Comparison of ENCODE assay signal across 9 cellular contexts in genomic region chr1:155966135-155966534, GRCh38. TPM values are rescaled to one million over a fixed set of nuclear protein-coding genes. Genes with fewer than 3 reads are reported as not detected.
DNase-seq lines count a peak whose midpoint lies in the region; ATAC-seq, FAIRE-seq and TF ChIP-seq lines count a peak whose summit lies in the region.
"Had no signal": no experiment of that assay in that cellular context is flagged by ENCODE, and none has a peak within 500 bp of the region (broad histone marks: within the 10 kb centered on the region; RNA-seq: fewer than 3 reads in every experiment).

No MANE protein-coding gene starts in this region.

- FAIRE-seq in K562 (lab: Jason Lieb, UNC), result peak; percentile 68

- TF ChIP-seq CTCF in HL-60 (IDR thresholded peaks at IDR 0.05; ENCODE audit: insufficient read depth, low read length) (no peak), K562 (IDR thresholded peaks at IDR 0.05 in 2 of 3, conservative IDR thresholded peaks at IDR 0.05 in 1 of 3; ENCODE audit: insufficient read depth in 2 of 3, low read depth in 1 of 3, low read length in 3 of 3) (peak; percentile 54 to 65 (median 56); a peak in 5 of 6 replicates), osteocyte (IDR thresholded peaks at IDR 0.05) (no peak), foreskin fibroblast (IDR thresholded peaks at IDR 0.05; ENCODE audit: low read depth, low read length) (no peak)

- TF ChIP-seq RAD21 in K562 (CRISPR knock-in tag; conservative IDR thresholded peaks at IDR 0.05 in 1 of 2, IDR thresholded peaks at IDR 0.05 in 1 of 2), result peak; percentile 22 to 56; a peak in 3 of 4 replicates

- H3K4me1 Mint-ChIP-seq in osteocyte (ENCODE audit: unreplicated experiment), result peaks cover 55% of the 10 kb centered on the region

- H2AFZ ChIP-seq in K562 (ENCODE audit: low read depth, low read length), result no peak overlapping the region

- peaks cover 84% of the 10 kb centered on the region; the same call in 2 of the 3 replicates for H3K36me3 ChIP-seq in K562 (ENCODE audit: control insufficient read depth, insufficient read depth, low read length)

- no peaks in the 10 kb centered on the region for H3K27me3 ChIP-seq in HL-60 (ENCODE audit: insufficient read depth, poor library complexity, severe bottlenecking)
- H3K27me3 ChIP-seq in K562 (ENCODE audit: control insufficient read depth in 2 of 2, insufficient read depth in 2 of 2, low read length in 2 of 2), result no peaks in the 10 kb centered on the region

- no peaks in the 10 kb centered on the region for H3K27me3 Mint-ChIP-seq in osteocyte (ENCODE audit: unreplicated experiment)

- H3K4me3 ChIP-seq in HL-60 (replicated peaks; ENCODE audit: insufficient read depth, low read length) (no peak overlapping the region), K562 (no peak overlapping the region), foreskin fibroblast (ENCODE audit: low read depth in 1 of 2, low read length in 2 of 2) (no peak overlapping the region)

- H3K4me2 ChIP-seq in K562 (ENCODE audit: insufficient read depth, low read length), result no peak overlapping the region

- H3K9me1 ChIP-seq in K562 (ENCODE audit: control insufficient read depth, insufficient read depth, low read length), result peaks cover 5% of the 10 kb centered on the region

- H3K9me3 ChIP-seq in K562 (replicated peaks; ENCODE audit: control insufficient read depth, insufficient read depth, low read depth, low read length), result no peaks in the 10 kb centered on the region

- CTCF ChIA-PET in K562 (lab: Yijun Ruan, JAX; ENCODE audit: low intra/inter-chr PET ratio), result interaction anchor here (1.2 kb wide), 1 partner anchor 87 kb away, joined by 4 read pairs; the partner anchor contains the start of gene UBQLN4

- H3K27ac ChIP-seq in HL-60 (replicated peaks) (peak overlapping the region; percentile 76), K562 (ENCODE audit: extremely low read depth, low read depth, low read length) (no peak overlapping the region)

- DNase-seq in HL-60 (ENCODE audit: low read depth in 1 of 2, low spot score in 1 of 2) (no peak), K562 (ENCODE audit: extremely low read depth in 1 of 4, low spot score in 3 of 4) (peak in 1 of 4 experiments; percentile 36), osteocyte (ENCODE audit: extremely low spot score, unreplicated experiment) (no peak), AML-193 (lab: John Stamatoyannopoulos, UW) (no peak), foreskin fibroblast (no peak)
- DNase-seq: PC-3 had no signal

- intact Hi-C loops in K562 (cut with micrococcal nuclease), result no loop called here

- ATAC-seq in K562 (0 out of 3 replicates have a peak, but pooled peaks have one; percentile 6), GM18498 (IDR thresholded peaks at IDR 0.05; ENCODE audit: unreplicated experiment) (no peak)
- ATAC-seq: PC-3 had no signal

- no peak for TF ChIP-seq EP300 in K562 (IDR thresholded peaks at IDR 0.05; ENCODE audit: low read length)

- peaks cover 61% of the 10 kb centered on the region for H3K36me3 Mint-ChIP-seq in osteocyte (ENCODE audit: unreplicated experiment)

- H4K20me1 ChIP-seq in K562 (replicated peaks; ENCODE audit: control insufficient read depth, insufficient read depth, low read length), result peaks cover 11% of the 10 kb centered on the region; the same call in 1 of the 2 replicates

- H3K9me3 Mint-ChIP-seq in osteocyte (ENCODE audit: unreplicated experiment), result no peaks in the 10 kb centered on the region
- H3K9me3 Mint-ChIP-seq: neural crest cell had no signal

- POLR2A ChIA-PET in K562 (lab: Yijun Ruan, JAX), result interaction anchor here (0.9 to 6.0 kb wide), 2 partner anchors 11 to 76 kb away, joined by 3 to 41 read pairs; partner anchors contain the start of gene ARHGEF2

- H3K4me1 ChIP-seq in K562 (replicated peaks in 1 of 2; ENCODE audit: control insufficient read depth in 2 of 2, insufficient read depth in 2 of 2, low read length in 2 of 2), result peaks cover 19 to 48% of the 10 kb centered on the region in 2 experiments

- no peak for TF ChIP-seq POLR2A in K562 (conservative IDR thresholded peaks at IDR 0.05)

- 89% methylated on average over 9 of the region's 9 CpGs for WGBS in K562 (ENCODE audit: insufficient coverage, low coverage, missing lambda C conversion rate)

- in situ Hi-C loops in K562 (cut with MboI), result no loop called here

- H3K9ac ChIP-seq in K562 (ENCODE audit: insufficient read depth in 1 of 2, low read depth in 2 of 2, low read length in 2 of 2), result no peak overlapping the region

- no TSS peak for BruUV-seq in K562 (replicated peaks; lab: Mats Ljungman, UMichigan)

- H3K4me3 Mint-ChIP-seq in osteocyte (ENCODE audit: unreplicated experiment), result no peak overlapping the region
- H3K4me3 Mint-ChIP-seq: neural crest cell had no signal

- H3K27ac Mint-ChIP-seq in osteocyte (ENCODE audit: unreplicated experiment), result peak overlapping the region; percentile 62

- H3K79me2 ChIP-seq in K562 (ENCODE audit: control insufficient read depth, insufficient read depth, low read length), result peaks cover 50% of the 10 kb centered on the region

RNA-seq across cellular contexts. Expression of gene ARHGEF2, which starts 12.2 kb away (rescaled TPM):
- total RNA-seq in K562 (2011; cell fraction: chromatin; rRNA removed; ENCODE audit: low replicate concordance), result 175 and 365 TPM in 2 replicates
- total RNA-seq in K562 (2011; cell fraction: nucleolus; rRNA removed), result 135 and 163 TPM in 2 replicates
- total RNA-seq in K562 (2011; cell fraction: nucleoplasm; rRNA removed), result 142 and 179 TPM in 2 replicates
- total RNA-seq in K562 (2014; rRNA removed) (113 and 119 TPM in 2 replicates), K562 (2014; rRNA removed; fragmentation: Illumina TruSeq; extraction: Trizol) (59.1 and 66.7 TPM in 2 replicates), K562 (2015; rRNA removed; fragmentation: Illumina TruSeq; extraction: Trizol) (62.2 and 63.9 TPM in 2 replicates), K562 (2021) (147 and 162 TPM in 2 replicates), osteocyte (199 and 201 TPM in 2 replicates)
- polyA plus RNA-seq in K562 (2011; rRNA removed) (52.8 and 100 TPM in 2 replicates), K562 (2014; fragmentation: Illumina TruSeq; extraction: Trizol) (121 and 136 TPM in 2 replicates), K562 (2014; fragmentation: Nextera tagmentation; extraction: Ambion mirVana) (1 to 10 TPM; 7.1 to 8.9 TPM), K562 (2014; rRNA removed) (79.1 and 95.7 TPM in 2 replicates)
- 40.6 and 45.1 TPM in 2 replicates for polyA plus RNA-seq in K562 (2011; cell fraction: cytosol; rRNA removed)
- polyA plus RNA-seq in K562 (2011; cell fraction: nucleus; rRNA removed), result 202 and 207 TPM in 2 replicates
- polyA plus RNA-seq in K562 (2012), result 106 and 239 TPM in 2 replicates
- polyA minus RNA-seq in K562 (2011; rRNA and poly(A)+ RNA removed), result 70.3 and 101 TPM in 2 replicates
- 51.2 and 55.2 TPM in 2 replicates for polyA minus RNA-seq in K562 (2011; cell fraction: cytosol; rRNA and poly(A)+ RNA removed)
- 72.3 and 98.7 TPM in 2 replicates for polyA minus RNA-seq in K562 (2011; cell fraction: nucleus; rRNA and poly(A)+ RNA removed)

RNA-seq across cellular contexts. Expression of gene RXFP4, which starts 24.7 kb away (rescaled TPM):
- total RNA-seq in K562 (2011; cell fraction: chromatin; rRNA removed; ENCODE audit: low replicate concordance), result 0.42 TPM in 1 of 2 replicates, not detected in the other
- not detected in 2 replicates for total RNA-seq in K562 (2011; cell fraction: nucleolus; rRNA removed)
- 0.29 TPM in 1 of 2 replicates, not detected in the other for total RNA-seq in K562 (2011; cell fraction: nucleoplasm; rRNA removed)
- 0.64 TPM in 1 of 2 replicates, not detected in the other for total RNA-seq in K562 (2014; rRNA removed)
- total RNA-seq in K562 (2014; rRNA removed; fragmentation: Illumina TruSeq; extraction: Trizol), result not detected in 2 replicates
- total RNA-seq in K562 (2015; rRNA removed; fragmentation: Illumina TruSeq; extraction: Trizol), result not detected in 2 replicates
- not detected in 2 replicates for total RNA-seq in K562 (2021)
- not detected in 2 replicates for polyA plus RNA-seq in K562 (2011; rRNA removed)
- not detected in 2 replicates for polyA plus RNA-seq in K562 (2011; cell fraction: cytosol; rRNA removed)
- not detected in 2 replicates for polyA plus RNA-seq in K562 (2011; cell fraction: nucleus; rRNA removed)
- polyA plus RNA-seq in K562 (2012), result not detected in 2 replicates
- not detected in 2 replicates for polyA plus RNA-seq in K562 (2014; fragmentation: Illumina TruSeq; extraction: Trizol)
- polyA plus RNA-seq in K562 (2014; fragmentation: Nextera tagmentation; extraction: Ambion mirVana), result not detected
- polyA plus RNA-seq in K562 (2014; rRNA removed), result not detected in 2 replicates
- polyA minus RNA-seq in K562 (2011; rRNA and poly(A)+ RNA removed), result not detected in 2 replicates
- not detected in 2 replicates for polyA minus RNA-seq in K562 (2011; cell fraction: cytosol; rRNA and poly(A)+ RNA removed)
- not detected in 2 replicates for polyA minus RNA-seq in K562 (2011; cell fraction: nucleus; rRNA and poly(A)+ RNA removed)
- total RNA-seq in osteocyte, result not detected in 2 replicates
- total RNA-seq: neural crest cell, PC-3, urinary bladder had no signal

RNA-seq across cellular contexts. Expression of gene KHDC4, which starts 31.9 kb away (rescaled TPM):
- 514 and 559 TPM in 2 replicates for total RNA-seq in K562 (2011; cell fraction: chromatin; rRNA removed; ENCODE audit: low replicate concordance)
- 287 and 289 TPM in 2 replicates for total RNA-seq in K562 (2011; cell fraction: nucleolus; rRNA removed)
- 287 and 343 TPM in 2 replicates for total RNA-seq in K562 (2011; cell fraction: nucleoplasm; rRNA removed)
- total RNA-seq in K562 (2014; rRNA removed), result 65.6 and 72.9 TPM in 2 replicates
- 65.2 and 75.1 TPM in 2 replicates for total RNA-seq in K562 (2014; rRNA removed; fragmentation: Illumina TruSeq; extraction: Trizol)
- total RNA-seq in K562 (2015; rRNA removed; fragmentation: Illumina TruSeq; extraction: Trizol), result 75.3 and 77.3 TPM in 2 replicates
- 62.9 and 64.9 TPM in 2 replicates for total RNA-seq in K562 (2021)
- 185 and 202 TPM in 2 replicates for polyA plus RNA-seq in K562 (2011; rRNA removed)
- polyA plus RNA-seq in K562 (2011; cell fraction: cytosol; rRNA removed), result 110 and 164 TPM in 2 replicates
- polyA plus RNA-seq in K562 (2011; cell fraction: nucleus; rRNA removed), result 419 and 448 TPM in 2 replicates
- polyA plus RNA-seq in K562 (2012), result 38.0 and 62.2 TPM in 2 replicates
- 61.5 and 78.8 TPM in 2 replicates for polyA plus RNA-seq in K562 (2014; fragmentation: Illumina TruSeq; extraction: Trizol)
- polyA plus RNA-seq in K562 (2014; fragmentation: Nextera tagmentation; extraction: Ambion mirVana), result 10 to 100 TPM; 12.1 to 14.4 TPM
- 127 and 132 TPM in 2 replicates for polyA plus RNA-seq in K562 (2014; rRNA removed)
- polyA minus RNA-seq in K562 (2011; rRNA and poly(A)+ RNA removed), result 193 and 248 TPM in 2 replicates
- 69.5 and 86.4 TPM in 2 replicates for polyA minus RNA-seq in K562 (2011; cell fraction: cytosol; rRNA and poly(A)+ RNA removed)
- 101 and 173 TPM in 2 replicates for polyA minus RNA-seq in K562 (2011; cell fraction: nucleus; rRNA and poly(A)+ RNA removed)
- 48.8 and 53.7 TPM in 2 replicates for total RNA-seq in osteocyte

RNA-seq across cellular contexts. Expression of gene SSR2, which starts 54.6 kb away (rescaled TPM):
- total RNA-seq in K562 (2011; cell fraction: chromatin; rRNA removed; ENCODE audit: low replicate concordance), result 135 and 263 TPM in 2 replicates
- total RNA-seq in K562 (2011; cell fraction: nucleolus; rRNA removed), result 381 and 406 TPM in 2 replicates
- 336 and 340 TPM in 2 replicates for total RNA-seq in K562 (2011; cell fraction: nucleoplasm; rRNA removed)
- total RNA-seq in K562 (2014; rRNA removed), result 161 and 196 TPM in 2 replicates
- total RNA-seq in K562 (2014; rRNA removed; fragmentation: Illumina TruSeq; extraction: Trizol), result 211 and 214 TPM in 2 replicates
- 228 TPM in 2 replicates for total RNA-seq in K562 (2015; rRNA removed; fragmentation: Illumina TruSeq; extraction: Trizol)
- 167 and 183 TPM in 2 replicates for total RNA-seq in K562 (2021)
- 411 and 494 TPM in 2 replicates for polyA plus RNA-seq in K562 (2011; rRNA removed)
- polyA plus RNA-seq in K562 (2011; cell fraction: cytosol; rRNA removed), result 526 and 973 TPM in 2 replicates
- 138 and 218 TPM in 2 replicates for polyA plus RNA-seq in K562 (2011; cell fraction: nucleus; rRNA removed)
- polyA plus RNA-seq in K562 (2012), result 186 and 526 TPM in 2 replicates
- polyA plus RNA-seq in K562 (2014; fragmentation: Illumina TruSeq; extraction: Trizol), result 350 and 402 TPM in 2 replicates
- 100 to 1,000 TPM; 370 to 392 TPM for polyA plus RNA-seq in K562 (2014; fragmentation: Nextera tagmentation; extraction: Ambion mirVana)
- polyA plus RNA-seq in K562 (2014; rRNA removed), result 240 and 277 TPM in 2 replicates
- polyA minus RNA-seq in K562 (2011; rRNA and poly(A)+ RNA removed), result 232 and 241 TPM in 2 replicates
- 105 and 113 TPM in 2 replicates for polyA minus RNA-seq in K562 (2011; cell fraction: cytosol; rRNA and poly(A)+ RNA removed)
- 23.0 and 51.5 TPM in 2 replicates for polyA minus RNA-seq in K562 (2011; cell fraction: nucleus; rRNA and poly(A)+ RNA removed)
- 283 and 284 TPM in 2 replicates for total RNA-seq in osteocyte

RNA-seq across cellular contexts. Expression of gene RIT1, which starts 55.0 kb away (rescaled TPM):
- 32.5 and 66.4 TPM in 2 replicates for total RNA-seq in K562 (2011; cell fraction: chromatin; rRNA removed; ENCODE audit: low replicate concordance)
- total RNA-seq in K562 (2011; cell fraction: nucleolus; rRNA removed), result 13.3 and 18.2 TPM in 2 replicates
- 42.4 and 55.2 TPM in 2 replicates for total RNA-seq in K562 (2011; cell fraction: nucleoplasm; rRNA removed)
- total RNA-seq in K562 (2014; rRNA removed) (13.5 and 15.8 TPM in 2 replicates), K562 (2014; rRNA removed; fragmentation: Illumina TruSeq; extraction: Trizol) (24.9 and 28.8 TPM in 2 replicates), K562 (2015; rRNA removed; fragmentation: Illumina TruSeq; extraction: Trizol) (18.7 and 20.0 TPM in 2 replicates), K562 (2021) (22.9 and 23.1 TPM in 2 replicates), osteocyte (43.1 and 45.6 TPM in 2 replicates)
- polyA plus RNA-seq in K562 (2011; rRNA removed) (41.7 and 57.6 TPM in 2 replicates), K562 (2014; fragmentation: Illumina TruSeq; extraction: Trizol) (20.8 and 21.2 TPM in 2 replicates), K562 (2014; fragmentation: Nextera tagmentation; extraction: Ambion mirVana) (10 to 100 TPM; 53.7 to 57.1 TPM), K562 (2014; rRNA removed) (19.3 and 20.4 TPM in 2 replicates)
- 28.1 and 47.4 TPM in 2 replicates for polyA plus RNA-seq in K562 (2011; cell fraction: cytosol; rRNA removed)
- polyA plus RNA-seq in K562 (2011; cell fraction: nucleus; rRNA removed), result 18.1 and 27.5 TPM in 2 replicates
- 18.3 and 23.8 TPM in 2 replicates for polyA plus RNA-seq in K562 (2012)
- 56.7 and 64.0 TPM in 2 replicates for polyA minus RNA-seq in K562 (2011; rRNA and poly(A)+ RNA removed)
- 13.1 and 20.2 TPM in 2 replicates for polyA minus RNA-seq in K562 (2011; cell fraction: cytosol; rRNA and poly(A)+ RNA removed)
- 6.7 and 13.2 TPM in 2 replicates for polyA minus RNA-seq in K562 (2011; cell fraction: nucleus; rRNA and poly(A)+ RNA removed)

Comparison
In these comparisons a context has a peak if more than half of its experiments do, and no peak if none do; other contexts are left out.
1. CTCF ChIP-seq: peak in K562 (3 of 3); none in HL-60 (single experiment), osteocyte (single experiment) and foreskin fibroblast (single experiment).